ENCODE assay signal across 10 cellular contexts in genomic region chr12:124498178-124498869, GRCh38.
DNase-seq lines count a peak whose midpoint lies in the region; ATAC-seq and TF ChIP-seq lines count a peak whose summit lies in the region.
"Had no signal": no experiment of that assay in that cellular context is flagged by ENCODE, and none has a peak within 500 bp of the region (broad histone marks: within the 10 kb centered on the region; RNA-seq: fewer than 3 reads in every experiment).

No MANE protein-coding gene starts in this region.

- H3K27me3 ChIP-seq in mesenchymal stem cell (ENCODE audit: control insufficient read depth in 1 of 2, insufficient read depth in 1 of 2, low read length in 2 of 2) (no peaks in the 10 kb centered on the region), upper lobe of left lung (no peaks in the 10 kb centered on the region)

- peak overlapping the region in 1 of 2 experiments; percentile 18 for H3K14ac ChIP-seq in mesenchymal stem cell (ENCODE audit: low read length in 2 of 2)

- CTCF ChIA-PET in activated CD8-positive, alpha-beta T cell treated with anti-CD3 and anti-CD28 coated beads for 36 hours (lab: Charles Lee): interaction anchor here (1.3 to 1.6 kb wide), 2 partner anchors 11 to 268 kb away, joined by 3 to 4 read pairs; no protein-coding TSS in a partner anchor
- CTCF ChIA-PET in activated CD8-positive, alpha-beta T cell treated with anti-CD3 and anti-CD28 coated beads, Interleukin-2, amount 10 ng/mL, durations not matched to agents 7 days and 5 days (lab: Charles Lee): no interaction called here

- H3K27ac ChIP-seq in mesenchymal stem cell (ENCODE audit: low read length, poor library complexity, severe bottlenecking) (peak overlapping the region; percentile 96), upper lobe of left lung (peak overlapping the region; percentile 56 to 69 (median 62))

- no peak for TF ChIP-seq POLR2A in upper lobe of left lung (IDR thresholded peaks at IDR 0.05)

- ATAC-seq in activated CD8-positive, alpha-beta T cell treated with anti-CD3 and anti-CD28 coated beads for 36 hours: no peak
- no peak for ATAC-seq in activated CD8-positive, alpha-beta T cell treated with anti-CD3 and anti-CD28 coated beads, Interleukin-2, amount 10 ng/mL, durations not matched to agents 7 days and 5 days
- ATAC-seq in upper lobe of left lung (ENCODE audit: low FRiP score in 2 of 2) (no peak), GM21423 (IDR thresholded peaks at IDR 0.05; ENCODE audit: unreplicated experiment) (no peak)
- ATAC-seq: GM12878 had no signal

- no peak for DNase-seq in activated CD8-positive, alpha-beta T cell treated with anti-CD3 and anti-CD28 coated beads for 36 hours
- no peak for DNase-seq in activated CD8-positive, alpha-beta T cell treated with anti-CD3 and anti-CD28 coated beads, Interleukin-2, amount 10 ng/mL, durations not matched to agents 7 days and 5 days
- DNase-seq in dedifferentiated amniotic fluid mesenchymal stem cell (ENCODE audit: extremely low spot score) (peak; percentile 43), mesenchymal stem cell (peak; percentile 56), upper lobe of left lung (no peak), NCI-H524 treated with DMSO at 0.1 percent for 48 hours (lab: John Stamatoyannopoulos, UW) (no peak)
- no peak for DNase-seq in activated effector memory CD4-positive, alpha-beta T cell treated with Interleukin-2 at 50 U/mL for 16 hours
- DNase-seq: ACHN had no signal

- H2AFZ ChIP-seq in mesenchymal stem cell (ENCODE audit: low read depth, low read length): no peak overlapping the region

- H3K4me3 Mint-ChIP-seq in activated CD8-positive, alpha-beta T cell treated with anti-CD3 and anti-CD28 coated beads for 36 hours: no peak overlapping the region
- no peak overlapping the region for H3K4me3 Mint-ChIP-seq in activated CD8-positive, alpha-beta T cell treated with anti-CD3 and anti-CD28 coated beads, Interleukin-2, amount 10 ng/mL, durations not matched to agents 7 days and 5 days

- no peak overlapping the region for H3K4me2 ChIP-seq in mesenchymal stem cell (ENCODE audit: low read length, poor library complexity, severe bottlenecking)

- peak overlapping the region; percentile 47 to 84 for H2BK12ac ChIP-seq in mesenchymal stem cell (ENCODE audit: low read length in 2 of 2)

- intact Hi-C loops in activated CD8-positive, alpha-beta T cell treated with anti-CD3 and anti-CD28 coated beads for 36 hours (cut with micrococcal nuclease): no loop called here

- H2BK5ac ChIP-seq in mesenchymal stem cell (ENCODE audit: low read depth, low read length, poor library complexity, severe bottlenecking): peak overlapping the region; percentile 20

- H3K36me3 ChIP-seq in mesenchymal stem cell (ENCODE audit: control insufficient read depth in 1 of 2, insufficient read depth in 2 of 2, low read depth in 1 of 2, low read length in 2 of 2) (peaks cover 16 to 62% of the 10 kb centered on the region in 2 experiments), upper lobe of left lung (peaks cover 7 to 21% (median 8%) of the 10 kb centered on the region in 4 donors)

- peak overlapping the region; percentile 17 for H3K27ac Mint-ChIP-seq in activated CD8-positive, alpha-beta T cell treated with anti-CD3 and anti-CD28 coated beads for 36 hours
- no peak overlapping the region for H3K27ac Mint-ChIP-seq in activated CD8-positive, alpha-beta T cell treated with anti-CD3 and anti-CD28 coated beads, Interleukin-2, amount 10 ng/mL, durations not matched to agents 7 days and 5 days

- H3K27me3 Mint-ChIP-seq in activated CD8-positive, alpha-beta T cell treated with anti-CD3 and anti-CD28 coated beads for 36 hours: no peaks in the 10 kb centered on the region
- no peaks in the 10 kb centered on the region for H3K27me3 Mint-ChIP-seq in activated CD8-positive, alpha-beta T cell treated with anti-CD3 and anti-CD28 coated beads, Interleukin-2, amount 10 ng/mL, durations not matched to agents 7 days and 5 days (ENCODE audit: low read depth)

- peak overlapping the region; percentile 75 for H3K9ac ChIP-seq in mesenchymal stem cell (ENCODE audit: low read length)

- H3K79me1 ChIP-seq in mesenchymal stem cell (replicated peaks; ENCODE audit: low read length, poor library complexity, severe bottlenecking): no peaks in the 10 kb centered on the region

- H4K8ac ChIP-seq in mesenchymal stem cell (ENCODE audit: low read length): peak overlapping the region; percentile 61

- peak overlapping the region in 1 of 2 experiments; percentile 34 for H3K23ac ChIP-seq in mesenchymal stem cell (ENCODE audit: low read length in 2 of 2)

- H3K18ac ChIP-seq in mesenchymal stem cell (ENCODE audit: low read depth in 1 of 2, low read length in 2 of 2): peak overlapping the region; percentile 40 to 88

- peaks cover 7% of the 10 kb centered on the region for H3K36me3 Mint-ChIP-seq in activated CD8-positive, alpha-beta T cell treated with anti-CD3 and anti-CD28 coated beads for 36 hours (ENCODE audit: low read depth)
- H3K36me3 Mint-ChIP-seq in activated CD8-positive, alpha-beta T cell treated with anti-CD3 and anti-CD28 coated beads, Interleukin-2, amount 10 ng/mL, durations not matched to agents 7 days and 5 days (ENCODE audit: low read depth): peaks cover 8% of the 10 kb centered on the region

- no peak for TF ChIP-seq CTCF in activated CD8-positive, alpha-beta T cell treated with anti-CD3 and anti-CD28 coated beads for 36 hours (IDR thresholded peaks at IDR 0.05)
- TF ChIP-seq CTCF in upper lobe of left lung (IDR thresholded peaks at IDR 0.05): no peak

- WGBS in mesenchymal stem cell: 77% methylated on average over 19 of the region's 20 CpGs
- 33 to 35% methylated on average over 16 to 18 of the region's 20 CpGs for WGBS in upper lobe of left lung, 2 donors

- peak overlapping the region; percentile 37 for H2BK15ac ChIP-seq in mesenchymal stem cell (ENCODE audit: low read depth, poor library complexity, severe bottlenecking)

- H3K4me1 ChIP-seq in mesenchymal stem cell (ENCODE audit: control insufficient read depth, insufficient read depth, low read depth, low read length) (peaks cover 75% of the 10 kb centered on the region), upper lobe of left lung (peaks cover 49 to 64% (median 55%) of the 10 kb centered on the region in 4 donors)

- H2BK120ac ChIP-seq in mesenchymal stem cell (ENCODE audit: low read depth, low read length): peak overlapping the region; percentile 51

- H3K4me3 ChIP-seq in mesenchymal stem cell (ENCODE audit: insufficient read depth in 1 of 2, low read depth in 1 of 2, low read length in 2 of 2) (peak overlapping the region in 1 of 2 experiments; percentile 48), upper lobe of left lung (no peak overlapping the region)
- H3K4me3 ChIP-seq: GM12878 had no signal

- H3K4ac ChIP-seq in mesenchymal stem cell (ENCODE audit: low read depth in 1 of 2, low read length in 2 of 2): peak overlapping the region; percentile 63 to 76

- no peaks in the 10 kb centered on the region for H3K9me3 Mint-ChIP-seq in activated CD8-positive, alpha-beta T cell treated with anti-CD3 and anti-CD28 coated beads for 36 hours
- no peaks in the 10 kb centered on the region for H3K9me3 Mint-ChIP-seq in activated CD8-positive, alpha-beta T cell treated with anti-CD3 and anti-CD28 coated beads, Interleukin-2, amount 10 ng/mL, durations not matched to agents 7 days and 5 days (ENCODE audit: insufficient read depth)

- peak overlapping the region; percentile 95 for H2AK5ac ChIP-seq in mesenchymal stem cell (ENCODE audit: low read length, severe bottlenecking)

- peaks cover 71% of the 10 kb centered on the region for H3K4me1 Mint-ChIP-seq in activated CD8-positive, alpha-beta T cell treated with anti-CD3 and anti-CD28 coated beads for 36 hours (ENCODE audit: low read depth)
- H3K4me1 Mint-ChIP-seq in activated CD8-positive, alpha-beta T cell treated with anti-CD3 and anti-CD28 coated beads, Interleukin-2, amount 10 ng/mL, durations not matched to agents 7 days and 5 days (ENCODE audit: low read depth): peaks cover 33% of the 10 kb centered on the region

- H3K9me3 ChIP-seq in mesenchymal stem cell (ENCODE audit: control insufficient read depth, low read length): no peaks in the 10 kb centered on the region
- no peaks in the 10 kb centered on the region for H3K9me3 ChIP-seq in upper lobe of left lung

- POLR2A ChIA-PET in activated CD8-positive, alpha-beta T cell treated with anti-CD3 and anti-CD28 coated beads for 36 hours (lab: Charles Lee): interaction anchor here (0.8 kb wide), 1 partner anchor 14 kb away, joined by 3 read pairs; no protein-coding TSS in a partner anchor
- POLR2A ChIA-PET in activated CD8-positive, alpha-beta T cell treated with anti-CD3 and anti-CD28 coated beads, Interleukin-2, amount 10 ng/mL, durations not matched to agents 7 days and 5 days (lab: Charles Lee): no interaction called here

- TF ChIP-seq EP300 in upper lobe of left lung (IDR thresholded peaks at IDR 0.05): no peak

- H4K91ac ChIP-seq in mesenchymal stem cell (ENCODE audit: low read length): peak overlapping the region; percentile 43

Comparison
In these comparisons a context has a peak if more than half of its experiments do, and no peak if none do; other contexts are left out.
1. DNase-seq: peak in dedifferentiated amniotic fluid mesenchymal stem cell (single experiment) and mesenchymal stem cell (single experiment); none in activated CD8-positive, alpha-beta T cell treated with anti-CD3 and anti-CD28 coated beads for 36 hours (single experiment), activated CD8-positive, alpha-beta T cell treated with anti-CD3 and anti-CD28 coated beads, Interleukin-2, amount 10 ng/mL, durations not matched to agents 7 days and 5 days (single experiment), upper lobe of left lung (0 of 2), NCI-H524 treated with DMSO at 0.1 percent for 48 hours (single experiment) and activated effector memory CD4-positive, alpha-beta T cell treated with Interleukin-2 at 50 U/mL for 16 hours (single experiment).